8 cellular contexts compared by ENCODE assay signal in genomic region chr17:5583426-5584382, GRCh38.
A peak's percentile ranks its signal among the peaks of the same experiment; 100 is the strongest.
DNase-seq lines count a peak whose midpoint lies in the region; ATAC-seq lines count a peak whose summit lies in the region.

No MANE protein-coding gene starts in this region.

- peak overlapping the region; percentile 29 for H3K27ac ChIP-seq in angular gyrus (ENCODE audit: low read depth, low read length)

- H3K27me3 Mint-ChIP-seq in memory B cell: peaks cover 1% of the 10 kb centered on the region

- peak overlapping the region; percentile 99 for H3K27ac Mint-ChIP-seq in memory B cell

- peak overlapping the region; percentile 99 for H3K4me3 Mint-ChIP-seq in memory B cell

- H3K9me3 Mint-ChIP-seq in memory B cell: no peaks in the 10 kb centered on the region

- H3K36me3 Mint-ChIP-seq in memory B cell: peaks cover 20% of the 10 kb centered on the region

- ATAC-seq in HG02852 (IDR thresholded peaks at IDR 0.05; ENCODE audit: unreplicated experiment): peak; percentile 16
- ATAC-seq in memory B cell (ENCODE audit: low read depth): peak; percentile 16
- ATAC-seq in HG03095 (IDR thresholded peaks at IDR 0.05; ENCODE audit: unreplicated experiment): no peak
- ATAC-seq in HG03565 (IDR thresholded peaks at IDR 0.05; ENCODE audit: unreplicated experiment): no peak

- H3K4me1 Mint-ChIP-seq in memory B cell: peaks cover 41% of the 10 kb centered on the region

- DNase-seq in EH (ENCODE audit: low read depth) (peak; percentile 27), memory B cell (ENCODE audit: low spot score in 2 of 2) (peak in 1 of 2 donors; percentile 12), NCI-H345 treated with DMSO at 0.1 percent for 48 hours (lab: John Stamatoyannopoulos, UW; ENCODE audit: unreplicated experiment) (no peak)
- DNase-seq in stimulated activated CD4-positive, alpha-beta T cell treated with anti-CD3 and anti-CD28 coated beads, Interleukin-4, amount 100 ng/mL, for 4 hours: no peak

Comparison
In these comparisons a context has a peak if more than half of its experiments do, and no peak if none do; other contexts are left out.
1. ATAC-seq: peak in HG02852 (single experiment) and memory B cell (single experiment); none in HG03095 (single experiment) and HG03565 (single experiment).